8 cellular contexts compared by ENCODE assay signal in genomic region chr6:31568537-31568961, GRCh38. TPM values are rescaled to one million over a fixed set of nuclear protein-coding genes. Genes with fewer than 3 reads are reported as not detected.
A peak's percentile ranks its signal among the peaks of the same experiment; 100 is the strongest.
DNase-seq lines count a peak whose midpoint lies in the region; ATAC-seq lines count a peak whose summit lies in the region.

No MANE protein-coding gene starts in this region.

- no peaks in the 10 kb centered on the region for H3K9me3 Mint-ChIP-seq in activated naive CD8-positive, alpha-beta T cell treated with anti-CD3 and anti-CD28 coated beads, Interleukin-2, amount 10 ng/mL, durations not matched to agents 7 days and 5 days

- peaks cover 36% of the 10 kb centered on the region for H3K27me3 Mint-ChIP-seq in activated naive CD8-positive, alpha-beta T cell treated with anti-CD3 and anti-CD28 coated beads, Interleukin-2, amount 10 ng/mL, durations not matched to agents 7 days and 5 days

- ATAC-seq in GM18511 (IDR thresholded peaks at IDR 0.05; ENCODE audit: unreplicated experiment) (peak; percentile 72), GM21737 (IDR thresholded peaks at IDR 0.05; ENCODE audit: unreplicated experiment) (peak; percentile 53)
- ATAC-seq in activated naive CD8-positive, alpha-beta T cell treated with anti-CD3 and anti-CD28 coated beads, Interleukin-2, amount 10 ng/mL, durations not matched to agents 7 days and 5 days (ENCODE audit: low read depth) = peak; percentile 65

- POLR2A ChIA-PET in activated naive CD8-positive, alpha-beta T cell treated with anti-CD3 and anti-CD28 coated beads, Interleukin-2, amount 10 ng/mL, durations not matched to agents 7 days and 5 days (lab: Charles Lee) = interaction anchor here (0.7 to 7.6 kb wide), 11 partner anchors 9 to 169 kb away, joined by 3 to 87 read pairs (median 5); partner anchors contain the start of genes DDX39B, GPANK1, LTB and NCR3

- peak; percentile 60 for DNase-seq in NAMALWA (ENCODE audit: low spot score)
- DNase-seq in activated naive CD8-positive, alpha-beta T cell treated with anti-CD3 and anti-CD28 coated beads, Interleukin-2, amount 10 ng/mL, durations not matched to agents 7 days and 5 days = no peak
- no peak for DNase-seq in cerebellar nuclear complex (lab: John Stamatoyannopoulos, UW)
- DNase-seq in NCI-H128 (lab: John Stamatoyannopoulos, UW; ENCODE audit: unreplicated experiment) = no peak
- DNase-seq in SW480 (ENCODE audit: low spot score) = no peak
- no peak for DNase-seq in posterior cingulate gyrus

- intact Hi-C loops in posterior cingulate gyrus (cut with DNase I) = no loop called here

- peak overlapping the region; percentile 64 for H3K27ac Mint-ChIP-seq in activated naive CD8-positive, alpha-beta T cell treated with anti-CD3 and anti-CD28 coated beads, Interleukin-2, amount 10 ng/mL, durations not matched to agents 7 days and 5 days

- peaks cover 7% of the 10 kb centered on the region for H3K36me3 Mint-ChIP-seq in activated naive CD8-positive, alpha-beta T cell treated with anti-CD3 and anti-CD28 coated beads, Interleukin-2, amount 10 ng/mL, durations not matched to agents 7 days and 5 days

- peak overlapping the region; percentile 41 for H3K4me3 Mint-ChIP-seq in activated naive CD8-positive, alpha-beta T cell treated with anti-CD3 and anti-CD28 coated beads, Interleukin-2, amount 10 ng/mL, durations not matched to agents 7 days and 5 days

- peaks cover 57% of the 10 kb centered on the region for H3K4me1 Mint-ChIP-seq in activated naive CD8-positive, alpha-beta T cell treated with anti-CD3 and anti-CD28 coated beads, Interleukin-2, amount 10 ng/mL, durations not matched to agents 7 days and 5 days

RNA-seq across cellular contexts. Expression of gene LTA, which starts 3.5 kb away (rescaled TPM):
- 10 to 100 TPM; 15.2 to 16.7 TPM for total RNA-seq in activated naive CD8-positive, alpha-beta T cell treated with anti-CD3 and anti-CD28 coated beads, Interleukin-2, amount 10 ng/mL, durations not matched to agents 7 days and 5 days

RNA-seq across cellular contexts. Expression of gene TNF, which starts 6.8 kb away (rescaled TPM):
- total RNA-seq in activated naive CD8-positive, alpha-beta T cell treated with anti-CD3 and anti-CD28 coated beads, Interleukin-2, amount 10 ng/mL, durations not matched to agents 7 days and 5 days = 10 to 100 TPM; 18.5 to 18.6 TPM

RNA-seq across cellular contexts. Expression of gene LTB, which starts 13.7 kb away (rescaled TPM):
- total RNA-seq in activated naive CD8-positive, alpha-beta T cell treated with anti-CD3 and anti-CD28 coated beads, Interleukin-2, amount 10 ng/mL, durations not matched to agents 7 days and 5 days = 100 to 1,000 TPM; 426 to 431 TPM

RNA-seq across cellular contexts. Expression of gene LST1, which starts 17.5 kb away (rescaled TPM):
- 100 to 1,000 TPM in 1 of 2 experiments, 10 to 100 TPM in 1; 91.8 to 105 TPM for total RNA-seq in activated naive CD8-positive, alpha-beta T cell treated with anti-CD3 and anti-CD28 coated beads, Interleukin-2, amount 10 ng/mL, durations not matched to agents 7 days and 5 days

RNA-seq across cellular contexts. Expression of gene NFKBIL1, which starts 21.1 kb away (rescaled TPM):
- 10 to 100 TPM; 15.4 to 17.6 TPM for total RNA-seq in activated naive CD8-positive, alpha-beta T cell treated with anti-CD3 and anti-CD28 coated beads, Interleukin-2, amount 10 ng/mL, durations not matched to agents 7 days and 5 days
